Comparison of ENCODE assay signal across 8 cellular contexts in genomic region chr2:221570321-221571107, GRCh38. TPM values are rescaled to one million over a fixed set of nuclear protein-coding genes. Genes with fewer than 3 reads are reported as not detected.
DNase-seq lines count a peak whose midpoint lies in the region; ATAC-seq lines count a peak whose summit lies in the region.

No MANE protein-coding gene starts in this region.

- peaks cover 9% of the 10 kb centered on the region for H3K36me3 Mint-ChIP-seq in T-helper 17 cell (ENCODE audit: low read depth)

- H3K36me3 ChIP-seq in ectodermal cell (ENCODE audit: control insufficient read depth, insufficient read depth, low read length), result no peaks in the 10 kb centered on the region
- H3K36me3 ChIP-seq in muscle layer of colon (ENCODE audit: insufficient read depth, low read length), result no peaks in the 10 kb centered on the region

- peak overlapping the region; percentile 95 for H3K27ac Mint-ChIP-seq in T-helper 17 cell

- 7 to 8% methylated on average over 43 of the region's 43 CpGs for WGBS in ectodermal cell, 2 experiments

- H3K4me1 Mint-ChIP-seq in T-helper 17 cell, result peaks cover 52% of the 10 kb centered on the region

- H3K27ac ChIP-seq in ectodermal cell (ENCODE audit: insufficient read depth, low read depth, low read length, poor library complexity, severe bottlenecking), result peak overlapping the region; percentile 18
- no peak overlapping the region for H3K27ac ChIP-seq in muscle layer of colon (ENCODE audit: low read depth, low read length)

- H3K9me3 ChIP-seq in T-helper 17 cell (ENCODE audit: control insufficient read depth, low read length, poor library complexity, severe bottlenecking), result no peaks in the 10 kb centered on the region
- H3K9me3 ChIP-seq in ectodermal cell (ENCODE audit: control insufficient read depth, low read length), result no peaks in the 10 kb centered on the region
- no peaks in the 10 kb centered on the region for H3K9me3 ChIP-seq in muscle layer of colon (ENCODE audit: low read length)

- H3K4me3 ChIP-seq in ectodermal cell (ENCODE audit: insufficient read depth, low read depth, low read length), result peak overlapping the region; percentile 96
- H3K4me3 ChIP-seq in muscle layer of colon (ENCODE audit: low read depth in 1 of 2, low read length in 2 of 2), result peak overlapping the region; percentile 75 to 93

- H3K27me3 Mint-ChIP-seq in T-helper 17 cell, result peaks cover 35% of the 10 kb centered on the region

- H3K4me1 ChIP-seq in ectodermal cell (ENCODE audit: control insufficient read depth, insufficient read depth, low read length) (peaks cover 28% of the 10 kb centered on the region), muscle layer of colon (ENCODE audit: insufficient read depth, low read length) (peaks cover 19% of the 10 kb centered on the region)

- DNase-seq in activated naive CD4-positive, alpha-beta T cell treated with Interleukin-2 at 50 U/mL for 16 hours, result peak; percentile 25
- no peak for DNase-seq in activated naive CD4-positive, alpha-beta T cell (lab: John Stamatoyannopoulos, UW)
- DNase-seq in T-helper 17 cell (no peak), ureter (ENCODE audit: low spot score) (peak; percentile 46), SKM-1 treated with dmso at 0.1 percent for 144 hours (lab: John Stamatoyannopoulos, UW; ENCODE audit: unreplicated experiment) (no peak)
- no peak for DNase-seq in effector CD8-positive, alpha-beta T cell (lab: John Stamatoyannopoulos, UW)

- ATAC-seq in T-helper 17 cell, result peak; percentile 18

- peak overlapping the region; percentile 99 for H3K4me3 Mint-ChIP-seq in T-helper 17 cell

- H3K27me3 ChIP-seq in ectodermal cell (ENCODE audit: control insufficient read depth, insufficient read depth, low read length, poor library complexity, severe bottlenecking) (peaks cover 8% of the 10 kb centered on the region), muscle layer of colon (ENCODE audit: control insufficient read depth in 1 of 2, insufficient read depth in 2 of 2, low read length in 2 of 2) (peaks cover 5 to 11% of the 10 kb centered on the region in 2 donors)

- peak overlapping the region; percentile 33 for H3K9ac ChIP-seq in muscle layer of colon (ENCODE audit: low read length)

RNA-seq across cellular contexts. Expression of gene EPHA4, which starts 1.6 kb away (rescaled TPM):
- 10 to 100 TPM; 70.7 to 88.2 TPM for total RNA-seq in T-helper 17 cell
- polyA plus RNA-seq in ectodermal cell (2013, experiment 1 of 4), result 204 TPM
- polyA plus RNA-seq in ectodermal cell (2013, experiment 2 of 4), result 249 TPM
- polyA plus RNA-seq in ectodermal cell (2013, experiment 3 of 4), result 149 TPM
- polyA plus RNA-seq in ectodermal cell (2013, experiment 4 of 4), result 183 TPM
- total RNA-seq in ureter, result 32.6 TPM

Comparison
In these comparisons a context has a peak if more than half of its experiments do, and no peak if none do; other contexts are left out.
1. DNase-seq: peak in activated naive CD4-positive, alpha-beta T cell treated with Interleukin-2 at 50 U/mL for 16 hours (single experiment) and ureter (single experiment); none in activated naive CD4-positive, alpha-beta T cell (0 of 4), T-helper 17 cell (0 of 3), effector CD8-positive, alpha-beta T cell (single experiment) and SKM-1 treated with dmso at 0.1 percent for 144 hours (single experiment).